2 cellular contexts compared by ENCODE assay signal in genomic region chr5:54002183-54002770, GRCh38.
TF ChIP-seq lines count a peak whose summit lies in the region.

No MANE protein-coding gene starts in this region.

TF ChIP-seq in GM12878, 131 proteins besides CTCF, POLR2A, EP300 and RAD21:
- TF ChIP-seq HDAC2 (IDR thresholded peaks at IDR 0.05) (no peak), CEBPB (IDR thresholded peaks at IDR 0.05; ENCODE audit: borderline replicate concordance in 1 of 2, low read depth in 2 of 2, low read length in 2 of 2) (no peak), JUNB (IDR thresholded peaks at IDR 0.05) (no peak), ZNF217 (IDR thresholded peaks at IDR 0.05) (no peak), ZNF274 (IDR thresholded peaks at IDR 0.05; ENCODE audit: insufficient read depth, insufficient read length) (no peak), NR2F1 (conservative IDR thresholded peaks at IDR 0.05) (no peak), ZZZ3 (IDR thresholded peaks at IDR 0.05; ENCODE audit: control insufficient read depth, insufficient read length, low read depth) (no peak), NRF1 (conservative IDR thresholded peaks at IDR 0.05; ENCODE audit: low read depth, low read length) (no peak), IKZF2 (IDR thresholded peaks at IDR 0.05) (no peak), STAT3 (IDR thresholded peaks at IDR 0.05; ENCODE audit: low read depth, low read length) (no peak), ZNF24 (IDR thresholded peaks at IDR 0.05) (no peak), RELA (IDR thresholded peaks at IDR 0.05; ENCODE audit: borderline replicate concordance, partially characterized antibody) (no peak)

TF ChIP-seq in SK-N-SH, 30 proteins besides CTCF, POLR2A, EP300 and RAD21:
- TF ChIP-seq USF1 (IDR thresholded peaks at IDR 0.05; ENCODE audit: borderline replicate concordance, low read depth) (no peak), NFIC (IDR thresholded peaks at IDR 0.05; ENCODE audit: borderline replicate concordance) (no peak), MEF2A (IDR thresholded peaks at IDR 0.05; ENCODE audit: borderline replicate concordance, low read depth) (no peak), RFX5 (IDR thresholded peaks at IDR 0.05; ENCODE audit: low read length) (no peak), TCF12 (IDR thresholded peaks at IDR 0.05) (no peak), GABPA (IDR thresholded peaks at IDR 0.05; ENCODE audit: low read depth) (no peak), NRF1 (IDR thresholded peaks at IDR 0.05; ENCODE audit: low read depth, low read length) (no peak), FOXJ3 (CRISPR knock-in tag; IDR thresholded peaks at IDR 0.05) (no peak), FOSL2 (IDR thresholded peaks at IDR 0.05; ENCODE audit: borderline replicate concordance, low read depth) (no peak), RXRA (IDR thresholded peaks at IDR 0.05; ENCODE audit: borderline replicate concordance, low read depth) (no peak)
- TF ChIP-seq, protein P1, sequence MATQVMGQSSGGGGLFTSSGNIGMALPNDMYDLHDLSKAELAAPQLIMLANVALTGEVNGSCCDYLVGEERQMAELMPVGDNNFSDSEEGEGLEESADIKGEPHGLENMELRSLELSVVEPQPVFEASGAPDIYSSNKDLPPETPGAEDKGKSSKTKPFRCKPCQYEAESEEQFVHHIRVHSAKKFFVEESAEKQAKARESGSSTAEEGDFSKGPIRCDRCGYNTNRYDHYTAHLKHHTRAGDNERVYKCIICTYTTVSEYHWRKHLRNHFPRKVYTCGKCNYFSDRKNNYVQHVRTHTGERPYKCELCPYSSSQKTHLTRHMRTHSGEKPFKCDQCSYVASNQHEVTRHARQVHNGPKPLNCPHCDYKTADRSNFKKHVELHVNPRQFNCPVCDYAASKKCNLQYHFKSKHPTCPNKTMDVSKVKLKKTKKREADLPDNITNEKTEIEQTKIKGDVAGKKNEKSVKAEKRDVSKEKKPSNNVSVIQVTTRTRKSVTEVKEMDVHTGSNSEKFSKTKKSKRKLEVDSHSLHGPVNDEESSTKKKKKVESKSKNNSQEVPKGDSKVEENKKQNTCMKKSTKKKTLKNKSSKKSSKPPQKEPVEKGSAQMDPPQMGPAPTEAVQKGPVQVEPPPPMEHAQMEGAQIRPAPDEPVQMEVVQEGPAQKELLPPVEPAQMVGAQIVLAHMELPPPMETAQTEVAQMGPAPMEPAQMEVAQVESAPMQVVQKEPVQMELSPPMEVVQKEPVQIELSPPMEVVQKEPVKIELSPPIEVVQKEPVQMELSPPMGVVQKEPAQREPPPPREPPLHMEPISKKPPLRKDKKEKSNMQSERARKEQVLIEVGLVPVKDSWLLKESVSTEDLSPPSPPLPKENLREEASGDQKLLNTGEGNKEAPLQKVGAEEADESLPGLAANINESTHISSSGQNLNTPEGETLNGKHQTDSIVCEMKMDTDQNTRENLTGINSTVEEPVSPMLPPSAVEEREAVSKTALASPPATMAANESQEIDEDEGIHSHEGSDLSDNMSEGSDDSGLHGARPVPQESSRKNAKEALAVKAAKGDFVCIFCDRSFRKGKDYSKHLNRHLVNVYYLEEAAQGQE (IDR thresholded peaks at IDR 0.05; ENCODE audit: low read depth, low read length) = no peak
TF ChIP-seq in SK-N-SH: peak in this region for 0.
